In genomic region chr2:109208071-109208950, GRCh38 we compare ENCODE assay signal across 14 cellular contexts.
DNase-seq lines count a peak whose midpoint lies in the region; ATAC-seq, FAIRE-seq and TF ChIP-seq lines count a peak whose summit lies in the region.
"Had no signal": no experiment of that assay in that cellular context is flagged by ENCODE, and none has a peak within 500 bp of the region (broad histone marks: within the 10 kb centered on the region; RNA-seq: fewer than 3 reads in every experiment).

No MANE protein-coding gene starts in this region.

- no peak overlapping the region for H3K4me3 ChIP-seq in OCI-LY3 (ENCODE audit: low read length)
- no peak overlapping the region for H3K4me3 ChIP-seq in kidney (ENCODE audit: low read length in 2 of 2)

- POLR2A ChIA-PET in GM10248 (lab: Yijun Ruan, JAX) = no interaction called here

- DNase-seq in AG20443 (ENCODE audit: low spot score) = peak; percentile 58
- DNase-seq in GM10248 (ENCODE audit: extremely low spot score) = no peak
- peak; percentile 80 for DNase-seq in fibroblast of peridontal ligament (ENCODE audit: extremely low read depth)
- DNase-seq in NCI-H2107 treated with DMSO at 0.1 percent for 48 hours (lab: John Stamatoyannopoulos, UW; ENCODE audit: unreplicated experiment) = no peak
- DNase-seq in kidney = no peak
- DNase-seq in epidermal melanocyte (ENCODE audit: insufficient read length, low spot score) = no peak
- DNase-seq: DMS153; natural killer cell; NK-92 treated with Interleukin-12 subunit alpha and Interleukin-12 subunit beta, amount 100 ng/mL, for 24 hours; stimulated activated naive CD4-positive, alpha-beta T cell had no signal

- H3K27ac ChIP-seq in OCI-LY3 (ENCODE audit: low read length) (no peak overlapping the region), kidney (ENCODE audit: low read depth in 2 of 2, low read length in 2 of 2) (no peak overlapping the region)

- no peak overlapping the region for H3K4me2 ChIP-seq in OCI-LY3 (ENCODE audit: low read length)

- intact Hi-C loops in kidney (cut with DNase I) = no loop called here

- H3K36me3 ChIP-seq in OCI-LY3 (replicated peaks; ENCODE audit: low read depth, low read length) (no peaks in the 10 kb centered on the region), kidney (ENCODE audit: control insufficient read depth in 1 of 2, insufficient read depth in 2 of 2, low read length in 2 of 2) (no peaks in the 10 kb centered on the region)

- H3K9me3 ChIP-seq in OCI-LY3 (ENCODE audit: insufficient read depth, low read length) (no peaks in the 10 kb centered on the region), kidney (ENCODE audit: control insufficient read depth in 1 of 2, low read length in 2 of 2) (peaks cover 0 to 5% of the 10 kb centered on the region in 2 donors)

- H3K9ac ChIP-seq in OCI-LY3 (ENCODE audit: low read length) = no peak overlapping the region
- H3K9ac ChIP-seq in kidney (ENCODE audit: low read length in 2 of 2) = no peak overlapping the region

- no peak for FAIRE-seq in kidney (lab: Jason Lieb, UNC)
- FAIRE-seq: colon, TTC549 had no signal

- H4K20me1 ChIP-seq in OCI-LY3 (ENCODE audit: insufficient read depth, low read length) = no peaks in the 10 kb centered on the region

- TF ChIP-seq CTCF in GM10248 (IDR thresholded peaks at IDR 0.05; ENCODE audit: control extremely low read depth, extremely low read depth, low read depth, missing control alignments) (peak; percentile 12), OCI-LY3 (IDR thresholded peaks at IDR 0.05; ENCODE audit: low read depth, low read length) (0 out of 2 replicates have a peak, but pooled peaks have one; percentile 19), kidney (IDR thresholded peaks at IDR 0.05; ENCODE audit: borderline replicate concordance, extremely low read depth, insufficient read depth) (no peak)

- no peak overlapping the region for H2AFZ ChIP-seq in OCI-LY3 (ENCODE audit: low read depth, low read length)

- no peak for ATAC-seq in HG03565 (IDR thresholded peaks at IDR 0.05; ENCODE audit: unreplicated experiment)
- ATAC-seq: natural killer cell had no signal

- H3K4me1 ChIP-seq in OCI-LY3 (ENCODE audit: low read length) (no peaks in the 10 kb centered on the region), kidney (ENCODE audit: control insufficient read depth in 1 of 2, insufficient read depth in 1 of 2, low read depth in 1 of 2, low read length in 2 of 2) (no peaks in the 10 kb centered on the region)

- H3K79me2 ChIP-seq in OCI-LY3 (ENCODE audit: low read length) = no peaks in the 10 kb centered on the region

- peaks cover 13% of the 10 kb centered on the region for H3K27me3 ChIP-seq in OCI-LY3 (ENCODE audit: low read depth, low read length)

- CTCF ChIA-PET in GM10248 (lab: Yijun Ruan, JAX) = interaction anchor here (2.3 kb wide), 1 partner anchor 13 kb away, joined by 4 read pairs; no protein-coding TSS in a partner anchor

Comparison
In these comparisons a context has a peak if more than half of its experiments do, and no peak if none do; other contexts are left out.
1. DNase-seq: peak in AG20443 (single experiment) and fibroblast of peridontal ligament (single experiment); none in GM10248 (single experiment), NCI-H2107 treated with DMSO at 0.1 percent for 48 hours (single experiment), kidney (single experiment) and epidermal melanocyte (single experiment).